Comparison of ENCODE assay signal across 9 cellular contexts in genomic region chr5:174419523-174420132, GRCh38.
DNase-seq lines count a peak whose midpoint lies in the region; ATAC-seq and TF ChIP-seq lines count a peak whose summit lies in the region.
"Had no signal": no experiment of that assay in that cellular context is flagged by ENCODE, and none has a peak within 500 bp of the region (broad histone marks: within the 10 kb centered on the region; RNA-seq: fewer than 3 reads in every experiment).

No MANE protein-coding gene starts in this region.

- H3K9me3 ChIP-seq in CD4-positive, alpha-beta T cell (ENCODE audit: control insufficient read depth, low read length), result no peaks in the 10 kb centered on the region
- H3K9me3 ChIP-seq in IMR-90 (ENCODE audit: control insufficient read depth, insufficient read depth, low read length), result no peaks in the 10 kb centered on the region

- H2AK9ac ChIP-seq in IMR-90 (replicated peaks; ENCODE audit: low read depth, low read length, poor library complexity), result no peak overlapping the region

- no peaks in the 10 kb centered on the region for H3K36me3 ChIP-seq in IMR-90 (ENCODE audit: control insufficient read depth, insufficient read depth, low read length)

- H3K23ac ChIP-seq in IMR-90 (ENCODE audit: low read depth, low read length), result no peak overlapping the region

- peak overlapping the region; percentile 66; the same call in 1 of the 2 replicates for H2BK20ac ChIP-seq in IMR-90 (ENCODE audit: low read depth, low read length)

- peak overlapping the region; percentile 74 for H3K4me3 Mint-ChIP-seq in CD4-positive, alpha-beta T cell
- H3K4me3 Mint-ChIP-seq in activated T-helper 17 cell treated with anti-CD3 and anti-CD28 coated beads, Interleukin-2, amount 50 U/mL, for 72 hours, result peak overlapping the region; percentile 58
- H3K4me3 Mint-ChIP-seq in nephron progenitor cell, result peak overlapping the region; percentile 83
- H3K4me3 Mint-ChIP-seq: dendritic cell treated with granulocyte-macrophage colony-stimulating factor and Interleukin-4, amounts not matched to agents 40 ng/mL and 50 ng/mL, for 4 days had no signal

- no peak overlapping the region for H3K27ac ChIP-seq in CD4-positive, alpha-beta T cell (ENCODE audit: low read depth, low read length)
- no peak overlapping the region for H3K27ac ChIP-seq in IMR-90 (ENCODE audit: insufficient read depth, low read length)

- H4K91ac ChIP-seq in IMR-90 (ENCODE audit: insufficient read depth, low read depth, low read length), result no peak overlapping the region

- H4K20me1 ChIP-seq in IMR-90 (ENCODE audit: insufficient read depth, low read length), result no peaks in the 10 kb centered on the region

- H3K9me1 ChIP-seq in IMR-90 (ENCODE audit: insufficient read depth, low read length), result no peaks in the 10 kb centered on the region

- H3K36me3 Mint-ChIP-seq in CD4-positive, alpha-beta T cell (ENCODE audit: low read depth), result no peaks in the 10 kb centered on the region
- no peaks in the 10 kb centered on the region for H3K36me3 Mint-ChIP-seq in activated T-helper 17 cell treated with anti-CD3 and anti-CD28 coated beads, Interleukin-2, amount 50 U/mL, for 72 hours (ENCODE audit: low read depth)
- no peaks in the 10 kb centered on the region for H3K36me3 Mint-ChIP-seq in nephron progenitor cell (ENCODE audit: low read depth)

- H2AK5ac ChIP-seq in IMR-90 (ENCODE audit: low read depth, low read length), result no peak overlapping the region

- H3K9me3 Mint-ChIP-seq in CD4-positive, alpha-beta T cell, result no peaks in the 10 kb centered on the region
- no peaks in the 10 kb centered on the region for H3K9me3 Mint-ChIP-seq in activated T-helper 17 cell treated with anti-CD3 and anti-CD28 coated beads, Interleukin-2, amount 50 U/mL, for 72 hours
- H3K9me3 Mint-ChIP-seq in nephron progenitor cell, result peaks cover 5% of the 10 kb centered on the region
- H3K9me3 Mint-ChIP-seq: dendritic cell treated with granulocyte-macrophage colony-stimulating factor and Interleukin-4, amounts not matched to agents 40 ng/mL and 50 ng/mL, for 4 days had no signal

- H3K56ac ChIP-seq in IMR-90 (ENCODE audit: extremely low read depth, insufficient read depth, low read length), result no peak overlapping the region

- H4K5ac ChIP-seq in IMR-90 (ENCODE audit: low read depth, low read length), result no peak overlapping the region

- intact Hi-C loops in CD4-positive, alpha-beta T cell (cut with DNase I, micrococcal nuclease), result loop anchor here in 1 of 2 experiments (1.0 to 2.0 kb wide), 4 partner anchors 45 to 517 kb away; no protein-coding TSS in a partner anchor
- intact Hi-C loops in IMR-90 (cut with micrococcal nuclease), result loop anchor here (1.0 to 5.0 kb wide), 9 partner anchors 92 to 517 kb away; partner anchors contain the start of gene MSX2

- dilution Hi-C loops in IMR-90 (cut with HindIII; ENCODE audit: low sequenced_read_pairs, unreplicated experiment), result no loop called here

- H3K4me3 ChIP-seq in IMR-90 (ENCODE audit: insufficient read depth, low read depth, low read length), result no peak overlapping the region; the same call in 1 of the 2 replicates
- peak overlapping the region; percentile 34 for H3K4me3 ChIP-seq in fibroblast of pulmonary artery (replicated peaks; ENCODE audit: low read depth, low read length)

- TF ChIP-seq POLR2A in IMR-90 (IDR thresholded peaks at IDR 0.05; ENCODE audit: low read depth, low read length), result peak; percentile 51; the same call in 1 of the 2 replicates

- DNase-seq in CD4-positive, alpha-beta T cell, result peak; percentile 64 to 80 (median 70)
- DNase-seq in GM20000 (ENCODE audit: low spot score) (peak; percentile 71), IMR-90 (peak; percentile 91), RPMI7951 (ENCODE audit: low read depth) (peak; percentile 83), fibroblast of pulmonary artery (ENCODE audit: low read depth) (peak; percentile 95), nephron progenitor cell (peak; percentile 96)
- DNase-seq in stimulated activated naive CD8-positive, alpha-beta T cell treated with anti-CD3 and anti-CD28 coated beads, Interleukin-15, Interleukin-2, amounts not matched to agents 100 U/mL and 50 U/mL, for 24 hours, result peak; percentile 85

- peak; percentile 74 for ATAC-seq in CD4-positive, alpha-beta T cell (ENCODE audit: poor library complexity)
- ATAC-seq in IMR-90 (ENCODE audit: low read depth), result peak; percentile 97
- peak; percentile 85 for ATAC-seq in activated T-helper 17 cell treated with anti-CD3 and anti-CD28 coated beads, Interleukin-2, amount 50 U/mL, for 72 hours (replicated peaks)
- peak; percentile 75 for ATAC-seq in stimulated activated naive CD8-positive, alpha-beta T cell treated with anti-CD3 and anti-CD28 coated beads, Interleukin-15, Interleukin-2, amounts not matched to agents 100 U/mL and 50 U/mL, for 24 hours

- H2BK15ac ChIP-seq in IMR-90 (ENCODE audit: low read depth, low read length), result no peak overlapping the region

- no peak overlapping the region for H3K18ac ChIP-seq in IMR-90 (ENCODE audit: low read depth, low read length)

- no TSS peak for BruUV-seq in IMR-90 (replicated peaks; lab: Mats Ljungman, UMichigan)

- no peak overlapping the region for H4K8ac ChIP-seq in IMR-90 (ENCODE audit: low read depth in 2 of 2, low read length in 2 of 2)

- H2AFZ ChIP-seq in IMR-90 (replicated peaks; ENCODE audit: low read length, poor library complexity), result peak overlapping the region; percentile 85

- H3K27me3 ChIP-seq in CD4-positive, alpha-beta T cell (ENCODE audit: control insufficient read depth, insufficient read depth, low read length), result peaks cover 6% of the 10 kb centered on the region
- no peaks in the 10 kb centered on the region; the same call in 1 of the 2 replicates for H3K27me3 ChIP-seq in IMR-90 (ENCODE audit: control insufficient read depth, insufficient read depth, low read length)

- WGBS in IMR-90 (ENCODE audit: extremely low coverage in 2 of 2, insufficient read length in 1 of 2), 2 experiments, result 43% methylated on average over 8 of the region's 18 CpGs; no CpG with 5 or more reads in 1 of the 2 experiments

- no peak overlapping the region for H3K14ac ChIP-seq in IMR-90 (replicated peaks; ENCODE audit: low read depth, low read length)

- H2BK5ac ChIP-seq in IMR-90 (ENCODE audit: low read depth, low read length, poor library complexity, severe bottlenecking), result no peak overlapping the region

- no peak overlapping the region for H3K9ac ChIP-seq in IMR-90 (ENCODE audit: low read depth, low read length)

- H3K79me1 ChIP-seq in IMR-90 (ENCODE audit: low read depth in 1 of 2, low read length in 2 of 2), result no peaks in the 10 kb centered on the region

- CTCF ChIA-PET in CD4-positive, alpha-beta T cell (lab: Charles Lee), result interaction anchor here (1.2 to 2.4 kb wide), 2 partner anchors 45 to 374 kb away, joined by 4 to 10 read pairs; no protein-coding TSS in a partner anchor
- CTCF ChIA-PET in IMR-90 (lab: Yijun Ruan, JAX), result interaction anchor here (0.6 to 2.3 kb wide), 24 partner anchors 9 to 517 kb away, joined by 3 to 24 read pairs (median 4); no protein-coding TSS in a partner anchor

- peak overlapping the region; percentile 77 for H3K4me2 ChIP-seq in IMR-90 (ENCODE audit: low read depth, low read length)

- H3K27me3 Mint-ChIP-seq in CD4-positive, alpha-beta T cell, result peaks cover 34% of the 10 kb centered on the region
- H3K27me3 Mint-ChIP-seq in activated T-helper 17 cell treated with anti-CD3 and anti-CD28 coated beads, Interleukin-2, amount 50 U/mL, for 72 hours, result peaks cover 22% of the 10 kb centered on the region
- peaks cover 2% of the 10 kb centered on the region for H3K27me3 Mint-ChIP-seq in nephron progenitor cell (ENCODE audit: low read depth, poor library complexity)

- peak overlapping the region; percentile 29; the same call in 1 of the 2 replicates for H2BK120ac ChIP-seq in IMR-90 (ENCODE audit: low read depth, low read length)

- peak; percentile 63 for TF ChIP-seq CTCF in CD4-positive, alpha-beta T cell (IDR thresholded peaks at IDR 0.05)
- TF ChIP-seq CTCF in GM20000 (IDR thresholded peaks at IDR 0.05; ENCODE audit: extremely low read depth, missing control alignments), result peak; percentile 93
- TF ChIP-seq CTCF in IMR-90 (conservative IDR thresholded peaks at IDR 0.05; ENCODE audit: low read depth, low read length), result peak; percentile 98
- TF ChIP-seq CTCF in fibroblast of pulmonary artery (IDR thresholded peaks at IDR 0.05; ENCODE audit: low read length, missing control alignments), result peak; percentile 98
- TF ChIP-seq CTCF in nephron progenitor cell (IDR thresholded peaks at IDR 0.05), result peak; percentile 93

- peaks cover 1% of the 10 kb centered on the region; the same call in 1 of the 2 replicates for H3K4me1 ChIP-seq in IMR-90 (ENCODE audit: control insufficient read depth, insufficient read depth, low read length)

- no peak overlapping the region for H3K4ac ChIP-seq in IMR-90 (ENCODE audit: low read depth, low read length)

- POLR2A ChIA-PET in CD4-positive, alpha-beta T cell (lab: Charles Lee), result interaction anchor here (0.7 to 1.1 kb wide), 3 partner anchors 9 to 116 kb away, joined by 3 read pairs; no protein-coding TSS in a partner anchor
- POLR2A ChIA-PET in IMR-90 (lab: Charles Lee; ENCODE audit: unreplicated experiment), result no interaction called here

- in situ Hi-C loops in IMR-90 (cut with MboI; ENCODE audit: low sequenced_read_pairs), result loop anchor here (5.0 to 25.0 kb wide), 3 partner anchors 318 to 518 kb away; no protein-coding TSS in a partner anchor

- peak; percentile 99 for TF ChIP-seq RAD21 in IMR-90 (IDR thresholded peaks at IDR 0.05; ENCODE audit: low read length)

- peaks cover 14% of the 10 kb centered on the region for H3K4me1 Mint-ChIP-seq in CD4-positive, alpha-beta T cell (ENCODE audit: low read depth)
- H3K4me1 Mint-ChIP-seq in activated T-helper 17 cell treated with anti-CD3 and anti-CD28 coated beads, Interleukin-2, amount 50 U/mL, for 72 hours, result peaks cover 6% of the 10 kb centered on the region
- peaks cover 63% of the 10 kb centered on the region for H3K4me1 Mint-ChIP-seq in nephron progenitor cell

- no peak overlapping the region for H3K27ac Mint-ChIP-seq in CD4-positive, alpha-beta T cell
- no peak overlapping the region for H3K27ac Mint-ChIP-seq in activated T-helper 17 cell treated with anti-CD3 and anti-CD28 coated beads, Interleukin-2, amount 50 U/mL, for 72 hours
- no peak overlapping the region for H3K27ac Mint-ChIP-seq in nephron progenitor cell
- H3K27ac Mint-ChIP-seq: dendritic cell treated with granulocyte-macrophage colony-stimulating factor and Interleukin-4, amounts not matched to agents 40 ng/mL and 50 ng/mL, for 4 days had no signal

TF ChIP-seq in IMR-90, 13 proteins besides CTCF, POLR2A, EP300 and RAD21 (continues in another document):
- TF ChIP-seq RCOR1 (IDR thresholded peaks at IDR 0.05; ENCODE audit: insufficient replicate concordance, low read length) (no peak), MXI1 (IDR thresholded peaks at IDR 0.05; ENCODE audit: borderline replicate concordance, low read depth, low read length) (no peak), CEBPB (IDR thresholded peaks at IDR 0.05; ENCODE audit: low read depth, low read length) (no peak), CHD1 (IDR thresholded peaks at IDR 0.05; ENCODE audit: low read depth, low read length) (no peak), FOS (IDR thresholded peaks at IDR 0.05; ENCODE audit: low read depth, low read length) (no peak), SMC3 (IDR thresholded peaks at IDR 0.05; ENCODE audit: low read depth, low read length) (peak; percentile 100), MAZ (IDR thresholded peaks at IDR 0.05; ENCODE audit: borderline replicate concordance, low read depth, low read length) (no peak), BHLHE40 (IDR thresholded peaks at IDR 0.05; ENCODE audit: low read depth, low read length) (no peak)
